ENCODE assay signal across 28 cellular contexts in the genomic region with DNA sequence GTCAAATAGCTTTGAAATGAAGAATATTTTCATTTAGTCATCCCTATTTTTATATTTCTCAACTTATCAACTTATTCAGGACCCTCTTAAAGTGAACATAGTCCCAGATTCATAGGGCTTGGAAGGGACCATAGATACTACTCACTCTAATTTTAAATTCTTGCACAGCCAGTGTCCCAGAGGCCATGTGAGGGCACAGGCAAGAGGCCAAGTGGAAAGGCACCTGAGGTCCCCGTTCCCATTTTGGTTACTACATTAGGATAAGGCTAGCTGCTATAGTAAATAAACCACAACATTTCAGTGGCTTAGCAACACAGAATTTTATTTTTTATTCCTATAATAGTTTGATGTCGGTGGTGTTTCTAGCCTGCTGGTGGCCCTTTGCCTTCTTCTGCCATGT.
"Had no signal": no experiment of that assay in that cellular context is flagged by ENCODE, and none has a peak within 500 bp of the region (broad histone marks: within the 10 kb centered on the region; RNA-seq: fewer than 3 reads in every experiment).

No MANE protein-coding gene starts in this region.

- H3K9me3 Mint-ChIP-seq: activated CD4-positive, alpha-beta memory T cell treated with anti-CD3 and anti-CD28 coated beads, Interleukin-2, amount 10 ng/mL, durations not matched to agents 7 days and 5 days; activated naive CD8-positive, alpha-beta T cell treated with anti-CD3 and anti-CD28 coated beads, Interleukin-2, amount 10 ng/mL, durations not matched to agents 7 days and 5 days; activated T-cell treated with anti-CD3 and anti-CD28 coated beads, Interleukin-2, amount 50 U/mL, for 72 hours; T-cell had no signal

- DNase-seq: activated CD4-positive, alpha-beta memory T cell treated with anti-CD3 and anti-CD28 coated beads, Interleukin-2, amount 10 ng/mL, durations not matched to agents 7 days and 5 days; activated CD4-positive, alpha-beta T cell treated with anti-CD3 and anti-CD28 coated beads for 36 hours; activated CD4-positive, alpha-beta T cell treated with anti-CD3 and anti-CD28 coated beads, Interleukin-2, amount 50 U/mL, for 1 hour; activated CD8-positive, alpha-beta memory T cell treated with anti-CD3 and anti-CD28 coated beads, Interleukin-2, amount 50 U/mL, for 4 hours; activated naive CD4-positive, alpha-beta T cell treated with anti-CD3 and anti-CD28 coated beads, Interleukin-2, amount 50 U/mL, for 16 hours; activated naive CD8-positive, alpha-beta T cell treated with anti-CD3 and anti-CD28 coated beads, Interleukin-2, amount 10 ng/mL, durations not matched to agents 7 days and 5 days; activated T-cell treated with anti-CD3 and anti-CD28 coated beads, Interleukin-2, amount 50 U/mL, for 72 hours; adrenal gland; anterior cingulate cortex; IMR-90; Kasumi-1; KBM-7; MV-4-11; NCI-H1092 treated with DMSO at 0.1 percent for 48 hours; NCI-H1417 treated with DMSO at 0.1 percent for 48 hours; NCI-H1694; NCI-H2029; NCI-H2107; NCI-H2171 treated with DMSO at 0.1 percent for 48 hours; NCI-H226; NCI-H526; NCI-H82; PC-3; T-cell; T-helper 2 cell; T1000 had no signal

- H3K4me1 Mint-ChIP-seq: activated CD4-positive, alpha-beta T cell treated with anti-CD3 and anti-CD28 coated beads for 36 hours; activated naive CD8-positive, alpha-beta T cell treated with anti-CD3 and anti-CD28 coated beads, Interleukin-2, amount 10 ng/mL, durations not matched to agents 7 days and 5 days; T-cell had no signal

- H3K27me3 ChIP-seq: adrenal gland had no signal

- H3K9me3 ChIP-seq: adrenal gland had no signal

- H3K27ac Mint-ChIP-seq: activated CD4-positive, alpha-beta memory T cell treated with anti-CD3 and anti-CD28 coated beads, Interleukin-2, amount 10 ng/mL, durations not matched to agents 7 days and 5 days; activated CD4-positive, alpha-beta T cell treated with anti-CD3 and anti-CD28 coated beads for 36 hours; activated naive CD8-positive, alpha-beta T cell treated with anti-CD3 and anti-CD28 coated beads, Interleukin-2, amount 10 ng/mL, durations not matched to agents 7 days and 5 days; activated T-cell treated with anti-CD3 and anti-CD28 coated beads, Interleukin-2, amount 50 U/mL, for 72 hours; T-cell had no signal

- H3K36me3 ChIP-seq: adrenal gland had no signal

- ATAC-seq: activated CD4-positive, alpha-beta T cell treated with anti-CD3 and anti-CD28 coated beads for 36 hours; activated T-cell treated with anti-CD3 and anti-CD28 coated beads, Interleukin-2, amount 50 U/mL, for 72 hours; PC-3; T-cell had no signal

- H3K4me1 ChIP-seq: adrenal gland had no signal

- H3K36me3 Mint-ChIP-seq: activated naive CD8-positive, alpha-beta T cell treated with anti-CD3 and anti-CD28 coated beads, Interleukin-2, amount 10 ng/mL, durations not matched to agents 7 days and 5 days; T-cell had no signal

- FAIRE-seq: TTC549 had no signal

- H3K27ac ChIP-seq: adrenal gland, SK-N-MC had no signal

- H3K4me3 ChIP-seq: adrenal gland, SK-N-MC had no signal

- H3K4me3 Mint-ChIP-seq: activated CD4-positive, alpha-beta memory T cell treated with anti-CD3 and anti-CD28 coated beads, Interleukin-2, amount 10 ng/mL, durations not matched to agents 7 days and 5 days; activated CD4-positive, alpha-beta T cell treated with anti-CD3 and anti-CD28 coated beads for 36 hours; activated naive CD8-positive, alpha-beta T cell treated with anti-CD3 and anti-CD28 coated beads, Interleukin-2, amount 10 ng/mL, durations not matched to agents 7 days and 5 days; activated T-cell treated with anti-CD3 and anti-CD28 coated beads, Interleukin-2, amount 50 U/mL, for 72 hours; T-cell had no signal
